In genomic region chr17:81239714-81240555, GRCh38 we compare ENCODE assay signal across 8 cellular contexts.
DNase-seq lines count a peak whose midpoint lies in the region; ATAC-seq and TF ChIP-seq lines count a peak whose summit lies in the region.

No MANE protein-coding gene starts in this region.

- peaks cover 41% of the 10 kb centered on the region for H3K4me1 Mint-ChIP-seq in activated naive CD4-positive, alpha-beta T cell treated with anti-CD3 and anti-CD28 coated beads, Interleukin-2, amount 10 ng/mL, durations not matched to agents 7 days and 5 days

- no peaks in the 10 kb centered on the region for H3K27me3 Mint-ChIP-seq in activated naive CD4-positive, alpha-beta T cell treated with anti-CD3 and anti-CD28 coated beads, Interleukin-2, amount 10 ng/mL, durations not matched to agents 7 days and 5 days

- peaks cover 9% of the 10 kb centered on the region for H3K4me1 ChIP-seq in iPS-18a (ENCODE audit: control insufficient read depth, low read depth, low read length)

- peak overlapping the region; percentile 96 for H3K4me3 Mint-ChIP-seq in activated naive CD4-positive, alpha-beta T cell treated with anti-CD3 and anti-CD28 coated beads, Interleukin-2, amount 10 ng/mL, durations not matched to agents 7 days and 5 days

- CTCF ChIA-PET in activated naive CD4-positive, alpha-beta T cell treated with anti-CD3 and anti-CD28 coated beads, Interleukin-2, amount 10 ng/mL, durations not matched to agents 7 days and 5 days (lab: Charles Lee): interaction anchor here (0.6 to 1.6 kb wide), 5 partner anchors 13 to 146 kb away, joined by 3 to 6 read pairs (median 3); no protein-coding TSS in a partner anchor

- no peak for TF ChIP-seq CTCF in GM12865 (IDR thresholded peaks at IDR 0.05; ENCODE audit: insufficient read depth, low read depth, low read length, missing control alignments)

- H3K27ac ChIP-seq in iPS-18a (ENCODE audit: low read length): no peak overlapping the region

- H3K9ac ChIP-seq in iPS-18a (ENCODE audit: low read length): peak overlapping the region; percentile 87

- no peaks in the 10 kb centered on the region for H3K27me3 ChIP-seq in iPS-18a (ENCODE audit: control insufficient read depth, insufficient read depth, low read length)

- peaks cover 15% of the 10 kb centered on the region for H3K36me3 Mint-ChIP-seq in activated naive CD4-positive, alpha-beta T cell treated with anti-CD3 and anti-CD28 coated beads, Interleukin-2, amount 10 ng/mL, durations not matched to agents 7 days and 5 days

- ATAC-seq in GM21423 (IDR thresholded peaks at IDR 0.05; ENCODE audit: unreplicated experiment): no peak

- no peaks in the 10 kb centered on the region for H3K9me3 ChIP-seq in iPS-18a (ENCODE audit: control insufficient read depth, low read depth, low read length)

- H3K27ac Mint-ChIP-seq in activated naive CD4-positive, alpha-beta T cell treated with anti-CD3 and anti-CD28 coated beads, Interleukin-2, amount 10 ng/mL, durations not matched to agents 7 days and 5 days: peak overlapping the region; percentile 92

- H3K9me3 Mint-ChIP-seq in activated naive CD4-positive, alpha-beta T cell treated with anti-CD3 and anti-CD28 coated beads, Interleukin-2, amount 10 ng/mL, durations not matched to agents 7 days and 5 days: no peaks in the 10 kb centered on the region

- peak; percentile 81 for DNase-seq in GM12865 (ENCODE audit: low read depth)
- DNase-seq in NCI-H69 (lab: John Stamatoyannopoulos, UW): peak; percentile 42
- peak; percentile 57 for DNase-seq in activated naive CD4-positive, alpha-beta T cell treated with anti-CD3 and anti-CD28 coated beads, Interleukin-2, amount 10 ng/mL, durations not matched to agents 7 days and 5 days
- DNase-seq in stimulated activated CD4-positive, alpha-beta T cell treated with anti-CD3 and anti-CD28 coated beads, Interleukin-2, amount 100 ng/mL, for 4 hours (ENCODE audit: low read depth): peak; percentile 33
- no peak for DNase-seq in NCI-H526 (lab: John Stamatoyannopoulos, UW)
- no peak for DNase-seq in DMS153 treated with DMSO at 0.1 percent for 48 hours (lab: John Stamatoyannopoulos, UW; ENCODE audit: unreplicated experiment)

- H3K36me3 ChIP-seq in iPS-18a (ENCODE audit: control insufficient read depth, low read depth, low read length): peaks cover 8% of the 10 kb centered on the region

- peak overlapping the region; percentile 65 for H3K4me3 ChIP-seq in GM12865 (ENCODE audit: low read depth, low read length)
- H3K4me3 ChIP-seq in iPS-18a (ENCODE audit: low read length): peak overlapping the region; percentile 89

Comparison
In these comparisons a context has a peak if more than half of its experiments do, and no peak if none do; other contexts are left out.
1. DNase-seq: peak in GM12865 (single experiment), NCI-H69 (single experiment), activated naive CD4-positive, alpha-beta T cell treated with anti-CD3 and anti-CD28 coated beads, Interleukin-2, amount 10 ng/mL, durations not matched to agents 7 days and 5 days (single experiment) and stimulated activated CD4-positive, alpha-beta T cell treated with anti-CD3 and anti-CD28 coated beads, Interleukin-2, amount 100 ng/mL, for 4 hours (single experiment); none in NCI-H526 (0 of 2) and DMS153 treated with DMSO at 0.1 percent for 48 hours (single experiment).